ENCODE assay signal across 10 cellular contexts in genomic region chrX:136710324-136710951, GRCh38.
DNase-seq lines count a peak whose midpoint lies in the region; ATAC-seq, FAIRE-seq and TF ChIP-seq lines count a peak whose summit lies in the region.
"Had no signal": no experiment of that assay in that cellular context is flagged by ENCODE, and none has a peak within 500 bp of the region (broad histone marks: within the 10 kb centered on the region; RNA-seq: fewer than 3 reads in every experiment).

No MANE protein-coding gene starts in this region.

- DNase-seq in CD4-positive, CD25-positive, alpha-beta regulatory T cell, result no peak
- DNase-seq in RCC 7860 (ENCODE audit: low spot score), result peak; percentile 57
- peak; percentile 56 for DNase-seq in fibroblast of peridontal ligament (ENCODE audit: extremely low read depth)
- DNase-seq in omental fat pad (ENCODE audit: low spot score), result no peak
- no peak for DNase-seq in SHP77 (lab: John Stamatoyannopoulos, UW)
- no peak for DNase-seq in NCI-H187 treated with DMSO at 0.1 percent for 48 hours (lab: John Stamatoyannopoulos, UW)
- no peak for DNase-seq in NCI-H2196 treated with DMSO at 0.1 percent for 48 hours (lab: John Stamatoyannopoulos, UW; ENCODE audit: unreplicated experiment)
- DNase-seq: activated CD4-positive, alpha-beta T cell treated with anti-CD3 and anti-CD28 coated beads for 1 hour had no signal

- no peaks in the 10 kb centered on the region for H3K9me3 ChIP-seq in CD4-positive, CD25-positive, alpha-beta regulatory T cell (ENCODE audit: control insufficient read depth in 2 of 2, low read length in 2 of 2)

- no peaks in the 10 kb centered on the region for H3K27me3 Mint-ChIP-seq in CD4-positive, CD25-positive, alpha-beta regulatory T cell

- peak overlapping the region in 2 of 4 donors; percentile 25 to 36 for H3K4me3 Mint-ChIP-seq in CD4-positive, CD25-positive, alpha-beta regulatory T cell

- no peak for TF ChIP-seq CTCF in omental fat pad (IDR thresholded peaks at IDR 0.05)

- H3K27me3 ChIP-seq in CD4-positive, CD25-positive, alpha-beta regulatory T cell (ENCODE audit: control insufficient read depth, insufficient read depth, low read length), result no peaks in the 10 kb centered on the region

- peaks cover 8% of the 10 kb centered on the region for H3K4me1 ChIP-seq in CD4-positive, CD25-positive, alpha-beta regulatory T cell (ENCODE audit: control insufficient read depth, insufficient read depth, low read length, poor library complexity, severe bottlenecking)

- peak overlapping the region; percentile 47 for H3K27ac ChIP-seq in CD4-positive, CD25-positive, alpha-beta regulatory T cell (ENCODE audit: insufficient read depth, low read length, poor library complexity, severe bottlenecking)

- H3K36me3 Mint-ChIP-seq in CD4-positive, CD25-positive, alpha-beta regulatory T cell, result peaks cover 4% of the 10 kb centered on the region

- peak; percentile 66 for FAIRE-seq in RCC 7860 (lab: Jason Lieb, UNC)
- FAIRE-seq: G401.6 had no signal

- H3K27ac Mint-ChIP-seq in CD4-positive, CD25-positive, alpha-beta regulatory T cell, result peak overlapping the region; percentile 23 to 84 (median 82)

- no peak overlapping the region for H3K4me3 ChIP-seq in CD4-positive, CD25-positive, alpha-beta regulatory T cell (ENCODE audit: low read depth, low read length)

- H3K36me3 ChIP-seq in CD4-positive, CD25-positive, alpha-beta regulatory T cell (ENCODE audit: control insufficient read depth, insufficient read depth, low read length), result peaks cover 26% of the 10 kb centered on the region

- ATAC-seq in CD4-positive, CD25-positive, alpha-beta regulatory T cell (ENCODE audit: low read depth in 2 of 2), result peak; percentile 44 to 50
- peak; percentile 44 for ATAC-seq in GM19463 (IDR thresholded peaks at IDR 0.05; ENCODE audit: unreplicated experiment)
- no peak for ATAC-seq in omental fat pad (ENCODE audit: low FRiP score)

- H3K9me3 Mint-ChIP-seq in CD4-positive, CD25-positive, alpha-beta regulatory T cell, result no peaks in the 10 kb centered on the region

- H3K4me1 Mint-ChIP-seq in CD4-positive, CD25-positive, alpha-beta regulatory T cell, result peaks cover 11 to 38% (median 24%) of the 10 kb centered on the region in 4 donors

Comparison
In these comparisons a context has a peak if more than half of its experiments do, and no peak if none do; other contexts are left out.
1. DNase-seq: peak in RCC 7860 (single experiment) and fibroblast of peridontal ligament (single experiment); none in CD4-positive, CD25-positive, alpha-beta regulatory T cell (0 of 3), omental fat pad (single experiment), SHP77 (0 of 2), NCI-H187 treated with DMSO at 0.1 percent for 48 hours (single experiment) and NCI-H2196 treated with DMSO at 0.1 percent for 48 hours (single experiment).